8 cellular contexts compared by ENCODE assay signal in the genomic region with DNA sequence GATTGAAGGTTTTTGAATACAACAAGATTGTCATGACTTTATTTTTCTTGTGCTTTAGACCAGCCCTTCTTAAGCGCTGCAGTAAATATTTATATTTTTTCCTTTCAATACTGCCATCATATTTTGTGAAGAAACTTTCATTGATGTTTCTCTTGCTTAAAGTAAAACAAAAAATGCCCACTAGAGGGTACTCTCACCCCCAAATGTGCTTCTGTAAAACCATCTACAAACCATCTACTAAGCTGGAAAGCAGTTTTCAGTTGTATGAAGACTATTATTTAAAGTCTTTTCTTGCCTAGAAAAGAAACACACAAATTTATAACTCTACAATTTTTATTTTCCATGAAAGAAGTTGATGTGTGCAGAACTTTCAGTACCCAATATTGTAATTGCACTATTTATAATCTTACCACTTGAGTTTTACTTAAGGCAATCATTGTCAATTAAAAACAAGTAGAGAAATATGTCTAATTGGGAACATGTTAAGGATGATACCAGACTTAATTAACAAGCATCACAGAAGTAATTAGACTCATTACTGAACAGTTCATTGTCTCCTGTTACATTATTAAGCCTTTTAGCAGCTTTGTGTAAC. TPM values are rescaled to one million over a fixed set of nuclear protein-coding genes. Genes with fewer than 3 reads are reported as not detected.
DNase-seq lines count a peak whose midpoint lies in the region; ATAC-seq and TF ChIP-seq lines count a peak whose summit lies in the region.

No MANE protein-coding gene starts in this region.

- TF ChIP-seq POLR2A in gastroesophageal sphincter (IDR thresholded peaks at IDR 0.05) (no peak), testis (IDR thresholded peaks at IDR 0.05) (no peak)

- no peaks in the 10 kb centered on the region for H4K20me1 ChIP-seq in SU-DHL-6 (ENCODE audit: low read depth, low read length)

- H3K4me3 ChIP-seq in GM12875 (ENCODE audit: low read depth, low read length) = no peak overlapping the region
- H3K4me3 ChIP-seq in SU-DHL-6 (ENCODE audit: insufficient read depth, low read length, poor library complexity, severe bottlenecking) = no peak overlapping the region
- H3K4me3 ChIP-seq in gastroesophageal sphincter = no peak overlapping the region
- no peak overlapping the region for H3K4me3 ChIP-seq in testis

- H3K9me3 ChIP-seq in SU-DHL-6 (ENCODE audit: insufficient read depth, low read length) (no peaks in the 10 kb centered on the region), gastroesophageal sphincter (no peaks in the 10 kb centered on the region), testis (no peaks in the 10 kb centered on the region)

- no peaks in the 10 kb centered on the region for H3K27me3 ChIP-seq in SU-DHL-6 (ENCODE audit: low read length)
- H3K27me3 ChIP-seq in gastroesophageal sphincter = no peaks in the 10 kb centered on the region
- H3K27me3 ChIP-seq in testis = no peaks in the 10 kb centered on the region

- H3K4me1 ChIP-seq in gastroesophageal sphincter (peaks cover 0 to 31% (median 5%) of the 10 kb centered on the region in 3 donors), testis (no peaks in the 10 kb centered on the region)

- no peaks in the 10 kb centered on the region for H3K79me2 ChIP-seq in SU-DHL-6 (ENCODE audit: insufficient read depth, low read length)

- no peak for TF ChIP-seq EP300 in gastroesophageal sphincter (IDR thresholded peaks at IDR 0.05)

- ATAC-seq in gastroesophageal sphincter = no peak
- ATAC-seq in HG02571 (IDR thresholded peaks at IDR 0.05; ENCODE audit: unreplicated experiment) = no peak

- DNase-seq in AG08395 (ENCODE audit: low spot score) = peak; percentile 27
- DNase-seq in testis = no peak
- no peak for DNase-seq in HuH-7 (ENCODE audit: low spot score)

- WGBS in gastroesophageal sphincter (ENCODE audit: low coverage in 1 of 2), 2 donors = 0 to 38% methylated on average over 1 of the region's 1 CpG
- WGBS in testis, 2 donors = 0 to 63% methylated on average over 1 of the region's 1 CpG

- H3K9ac ChIP-seq in SU-DHL-6 (ENCODE audit: low read length) = no peak overlapping the region

- H3K27ac ChIP-seq in SU-DHL-6 (ENCODE audit: low read depth, low read length) (no peak overlapping the region), gastroesophageal sphincter (peak overlapping the region in 2 of 4 donors; percentile 9 to 58), testis (no peak overlapping the region)

- H2AFZ ChIP-seq in SU-DHL-6 (ENCODE audit: low read depth, low read length, severe bottlenecking) = no peak overlapping the region

- no peaks in the 10 kb centered on the region for H3K36me3 ChIP-seq in SU-DHL-6 (ENCODE audit: low read length)
- H3K36me3 ChIP-seq in gastroesophageal sphincter = peaks cover 0 to 69% of the 10 kb centered on the region in 2 donors
- H3K36me3 ChIP-seq in testis (ENCODE audit: low read depth, missing control alignments) = peaks cover 3% of the 10 kb centered on the region

- H3F3A ChIP-seq in SU-DHL-6 (ENCODE audit: insufficient read depth) = no peaks in the 10 kb centered on the region

- H3K4me2 ChIP-seq in SU-DHL-6 (ENCODE audit: low read depth, low read length, poor library complexity, severe bottlenecking) = no peak overlapping the region

- intact Hi-C loops in testis (cut with DNase I; ENCODE audit: low total_unique reads) = no loop called here

- peak; percentile 45; the same call in 1 of the 2 replicates for TF ChIP-seq CTCF in GM12875 (IDR thresholded peaks at IDR 0.05; ENCODE audit: borderline replicate concordance, insufficient read depth, low read depth, low read length)
- peak; percentile 68 for TF ChIP-seq CTCF in LNCAP (IDR thresholded peaks at IDR 0.05)
- peak; percentile 57 for TF ChIP-seq CTCF in SU-DHL-6 (IDR thresholded peaks at IDR 0.05; ENCODE audit: insufficient read depth, low read length, poor library complexity, severe bottlenecking)
- TF ChIP-seq CTCF in gastroesophageal sphincter (IDR thresholded peaks at IDR 0.05) = peak; percentile 27 to 62 (median 52)
- TF ChIP-seq CTCF in testis (IDR thresholded peaks at IDR 0.05) = peak in 2 of 3 experiments; percentile 46 to 65

- no peaks in the 10 kb centered on the region for H3K9me2 ChIP-seq in SU-DHL-6 (replicated peaks; ENCODE audit: insufficient read depth, low read length)

RNA-seq across cellular contexts. Expression of gene LEPR, which starts 10.7 kb away (rescaled TPM):
- total RNA-seq in gastroesophageal sphincter = 10 to 100 TPM; 11.0 to 51.1 (median 15.0) TPM
- total RNA-seq in testis = 1 to 10 TPM; 8.5 to 9.1 TPM
- polyA plus RNA-seq in testis (ENCODE audit: insufficient read depth, low read depth, low replicate concordance) = 4.9 TPM

RNA-seq across cellular contexts. Expression of gene LEPROT, which starts 10.7 kb away (rescaled TPM):
- total RNA-seq in gastroesophageal sphincter (100 to 1,000 TPM in 1 of 4 donors, 10 to 100 TPM in 3; 66.3 to 106 (median 72.9) TPM), testis (10 to 100 TPM; 55.0 to 58.0 TPM)
- polyA plus RNA-seq in testis (ENCODE audit: insufficient read depth, low read depth, low replicate concordance) = 38.0 TPM
